32 cellular contexts compared by ENCODE assay signal in genomic region chr7:112581529-112581928, GRCh38.
"Had no signal": no experiment of that assay in that cellular context is flagged by ENCODE, and none has a peak within 500 bp of the region (broad histone marks: within the 10 kb centered on the region; RNA-seq: fewer than 3 reads in every experiment).

No MANE protein-coding gene starts in this region.

- H3K36me3 ChIP-seq: neutrophil, pancreas, prostate gland, right atrium auricular region, right lobe of liver, sigmoid colon, spleen, suprapubic skin, tibial artery, transverse colon, upper lobe of right lung, uterus had no signal

- H3K4me1 Mint-ChIP-seq: naive thymus-derived CD4-positive, alpha-beta T cell; natural killer cell; neural crest cell; stimulated activated memory B cell treated with anti-CD40 and anti-IgM and Interleukin-4, amounts not matched to agents 10 μg/mL and 1 μg/mL and 100 μg/mL, for 72 hours; stimulated activated naive CD8-positive, alpha-beta T cell treated with anti-CD3 and anti-CD28 coated beads, Interleukin-15, amount 100 ng/mL, for 72 hours had no signal

- ATAC-seq: naive thymus-derived CD4-positive, alpha-beta T cell; natural killer cell; pancreas; right lobe of liver; stimulated activated memory B cell treated with anti-CD40 and anti-IgM and Interleukin-4, amounts not matched to agents 10 μg/mL and 1 μg/mL and 100 μg/mL, for 72 hours; stimulated activated naive CD8-positive, alpha-beta T cell treated with anti-CD3 and anti-CD28 coated beads, Interleukin-15, amount 100 ng/mL, for 72 hours; stimulated activated naive CD8-positive, alpha-beta T cell treated with anti-CD3 and anti-CD28 coated beads, Interleukin-15, Interleukin-2, amounts not matched to agents 100 U/mL and 50 U/mL, for 24 hours; upper lobe of right lung had no signal

- H3K36me3 Mint-ChIP-seq: naive thymus-derived CD4-positive, alpha-beta T cell; natural killer cell; stimulated activated memory B cell treated with anti-CD40 and anti-IgM and Interleukin-4, amounts not matched to agents 10 μg/mL and 1 μg/mL and 100 μg/mL, for 72 hours; type B pancreatic cell had no signal

- H3K27me3 Mint-ChIP-seq: stimulated activated naive CD8-positive, alpha-beta T cell treated with anti-CD3 and anti-CD28 coated beads, Interleukin-15, amount 100 ng/mL, for 72 hours; type B pancreatic cell had no signal

- H3K4me2 ChIP-seq: smooth muscle cell had no signal

- DNase-seq: naive thymus-derived CD4-positive, alpha-beta T cell; natural killer cell; nephron progenitor cell; nucleus accumbens; pancreas; retina; right lobe of liver; sigmoid colon; spleen; stimulated activated CD4-positive, alpha-beta T cell treated with anti-CD3 and anti-CD28 coated beads, Interleukin-12 subunit alpha, Interleukin-12 subunit beta, amount 100 ng/mL, for 4 hours; stimulated activated CD4-positive, alpha-beta T cell treated with anti-CD3 and anti-CD28 coated beads, Interleukin-1b, Interleukin-23, amount 100 ng/mL, for 48 hours; stimulated activated CD4-positive, alpha-beta T cell treated with anti-CD3 and anti-CD28 coated beads, Interleukin-4, amount 100 ng/mL, for 1 hour; stimulated activated CD4-positive, alpha-beta T cell treated with anti-CD3 and anti-CD28 coated beads, Interleukin-4, amount 100 ng/mL, for 4 hours; stimulated activated CD8-positive, alpha-beta memory T cell treated with anti-CD3 and anti-CD28 coated beads, Interleukin-4, amount 100 ng/mL, for 48 hours; stimulated activated naive CD4-positive, alpha-beta T cell; stimulated activated naive CD8-positive, alpha-beta T cell treated with anti-CD3 and anti-CD28 coated beads, Interleukin-15, amount 100 ng/mL, for 72 hours; stimulated activated naive CD8-positive, alpha-beta T cell treated with anti-CD3 and anti-CD28 coated beads, Interleukin-15, Interleukin-2, amounts not matched to agents 100 U/mL and 50 U/mL, for 24 hours; substantia nigra; testis; tibial artery; transverse colon; upper lobe of right lung; uterus had no signal

- H3K27me3 ChIP-seq: neutrophil, pancreas, right atrium auricular region, right lobe of liver, sigmoid colon, suprapubic skin, testis, tibial artery, transverse colon, upper lobe of right lung, uterus had no signal

- H3K27ac Mint-ChIP-seq: naive thymus-derived CD4-positive, alpha-beta T cell; natural killer cell; nephron progenitor cell; stimulated activated memory B cell treated with anti-CD40 and anti-IgM and Interleukin-4, amounts not matched to agents 10 μg/mL and 1 μg/mL and 100 μg/mL, for 72 hours; stimulated activated naive CD8-positive, alpha-beta T cell treated with anti-CD3 and anti-CD28 coated beads, Interleukin-15, amount 100 ng/mL, for 72 hours; type B pancreatic cell had no signal

- H3K4me3 Mint-ChIP-seq: naive thymus-derived CD4-positive, alpha-beta T cell; natural killer cell; nephron progenitor cell; neural crest cell; stimulated activated memory B cell treated with anti-CD40 and anti-IgM and Interleukin-4, amounts not matched to agents 10 μg/mL and 1 μg/mL and 100 μg/mL, for 72 hours; stimulated activated naive CD8-positive, alpha-beta T cell treated with anti-CD3 and anti-CD28 coated beads, Interleukin-15, amount 100 ng/mL, for 72 hours; type B pancreatic cell had no signal

- H3K27ac ChIP-seq: neutrophil, pancreas, prostate gland, right atrium auricular region, right lobe of liver, sigmoid colon, skin epidermis, spleen, suprapubic skin, testis, tibial artery, transverse colon, upper lobe of right lung, uterus had no signal

- H3K4me1 ChIP-seq: pancreas, prostate gland, right lobe of liver, spleen, suprapubic skin, testis, tibial artery, upper lobe of right lung, uterus had no signal

- H3K9me3 ChIP-seq: neutrophil, pancreas, prostate gland, right atrium auricular region, right lobe of liver, sigmoid colon, suprapubic skin, testis, tibial artery, transverse colon, upper lobe of right lung, uterus had no signal

- H3K4me3 ChIP-seq: pancreas, prostate gland, right atrium auricular region, right lobe of liver, sigmoid colon, skin epidermis, smooth muscle cell, spleen, suprapubic skin, testis, tibial artery, transverse colon, upper lobe of right lung, uterus had no signal

- H3K9me3 Mint-ChIP-seq: natural killer cell; stimulated activated memory B cell treated with anti-CD40 and anti-IgM and Interleukin-4, amounts not matched to agents 10 μg/mL and 1 μg/mL and 100 μg/mL, for 72 hours had no signal
